20 cellular contexts compared by ENCODE assay signal in the genomic region with DNA sequence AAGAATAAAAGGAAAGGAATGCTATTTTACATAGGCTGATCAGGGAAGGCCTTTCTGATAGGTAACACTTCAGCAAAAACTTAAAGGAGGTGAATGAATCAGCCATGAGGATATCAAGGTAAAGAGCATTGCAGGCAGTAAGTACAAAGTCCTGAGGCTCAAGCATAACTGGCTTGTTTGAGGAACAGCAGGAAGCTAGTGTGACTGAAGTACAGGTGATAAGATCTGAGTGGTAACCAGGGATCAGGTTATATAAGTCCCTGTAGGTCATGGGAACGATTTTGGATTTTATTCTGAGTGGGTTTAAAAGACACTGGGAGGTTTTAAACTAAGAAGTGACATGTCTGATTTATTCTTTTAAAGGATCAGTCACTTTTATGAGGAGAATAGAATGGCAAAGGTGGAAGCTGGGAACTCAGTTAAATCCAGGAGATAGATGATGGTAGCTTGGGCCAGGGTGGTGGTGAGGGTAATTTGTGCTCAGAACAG. TPM values are rescaled to one million over a fixed set of nuclear protein-coding genes. Genes with fewer than 3 reads are reported as not detected.
DNase-seq lines count a peak whose midpoint lies in the region; TF ChIP-seq lines count a peak whose summit lies in the region.
"Had no signal": no experiment of that assay in that cellular context is flagged by ENCODE, and none has a peak within 500 bp of the region (broad histone marks: within the 10 kb centered on the region; RNA-seq: fewer than 3 reads in every experiment).

No MANE protein-coding gene starts in this region.

- H3K27ac ChIP-seq in hepatocyte (peak overlapping the region; percentile 94), ascending aorta (no peak overlapping the region)
- H3K27ac ChIP-seq: body of pancreas, upper lobe of right lung had no signal

- no peaks in the 10 kb centered on the region for H3K27me3 Mint-ChIP-seq in progenitor cell of endocrine pancreas
- H3K27me3 Mint-ChIP-seq: activated naive CD4-positive, alpha-beta T cell treated with anti-CD3 and anti-CD28 coated beads, Interleukin-2, amount 50 U/mL, for 24 hours; activated T-cell treated with anti-CD3 and anti-CD28 coated beads, Interleukin-2, amount 50 U/mL, for 24 hours had no signal

- no peaks in the 10 kb centered on the region for H3K9me2 ChIP-seq in hepatocyte (replicated peaks; ENCODE audit: insufficient read depth)

- H3K9me3 Mint-ChIP-seq in progenitor cell of endocrine pancreas (ENCODE audit: low read depth), result peaks cover 5% of the 10 kb centered on the region
- H3K9me3 Mint-ChIP-seq: activated naive CD4-positive, alpha-beta T cell treated with anti-CD3 and anti-CD28 coated beads, Interleukin-2, amount 50 U/mL, for 24 hours; activated T-cell treated with anti-CD3 and anti-CD28 coated beads, Interleukin-2, amount 50 U/mL, for 24 hours had no signal

- no peak overlapping the region for H3K4me3 ChIP-seq in hepatocyte
- no peak overlapping the region for H3K4me3 ChIP-seq in BE2C (ENCODE audit: low read depth, low read length)
- H3K4me3 ChIP-seq in ascending aorta, result no peak overlapping the region
- H3K4me3 ChIP-seq: body of pancreas, upper lobe of right lung had no signal

- no peak overlapping the region for H3K4me3 Mint-ChIP-seq in progenitor cell of endocrine pancreas (ENCODE audit: low read depth)
- H3K4me3 Mint-ChIP-seq: activated naive CD4-positive, alpha-beta T cell treated with anti-CD3 and anti-CD28 coated beads, Interleukin-2, amount 50 U/mL, for 24 hours; activated T-cell treated with anti-CD3 and anti-CD28 coated beads, Interleukin-2, amount 50 U/mL, for 24 hours; CD14-positive monocyte had no signal

- H4K20me1 ChIP-seq in hepatocyte (ENCODE audit: insufficient read depth, poor library complexity, severe bottlenecking), result no peaks in the 10 kb centered on the region

- H3K27me3 ChIP-seq in hepatocyte, result no peaks in the 10 kb centered on the region
- no peaks in the 10 kb centered on the region for H3K27me3 ChIP-seq in BE2C
- H3K27me3 ChIP-seq in ascending aorta, result no peaks in the 10 kb centered on the region
- H3K27me3 ChIP-seq: body of pancreas, upper lobe of right lung had no signal

- peak overlapping the region; percentile 47 for H3K4me2 ChIP-seq in hepatocyte

- TF ChIP-seq CTCF in hepatocyte (IDR thresholded peaks at IDR 0.05; ENCODE audit: poor library complexity) (no peak), progenitor cell of endocrine pancreas (IDR thresholded peaks at IDR 0.05; ENCODE audit: unreplicated experiment) (no peak), BE2C (IDR thresholded peaks at IDR 0.05; ENCODE audit: low read depth, low read length) (no peak), ascending aorta (IDR thresholded peaks at IDR 0.05) (no peak)

- no peaks in the 10 kb centered on the region for H3K79me2 ChIP-seq in hepatocyte

- H3K9me3 ChIP-seq in hepatocyte (ENCODE audit: low read depth) (no peaks in the 10 kb centered on the region), BE2C (no peaks in the 10 kb centered on the region), ascending aorta (no peaks in the 10 kb centered on the region)
- H3K9me3 ChIP-seq: body of pancreas, upper lobe of right lung had no signal

- 0% methylated on average over 1 of the region's 1 CpG for WGBS in hepatocyte (ENCODE audit: low lambda C conversion rate, missing lambda C conversion rate)

- H3K36me3 ChIP-seq in hepatocyte (replicated peaks; ENCODE audit: insufficient read depth, low read depth) (no peaks in the 10 kb centered on the region), BE2C (no peaks in the 10 kb centered on the region), ascending aorta (no peaks in the 10 kb centered on the region)
- H3K36me3 ChIP-seq: upper lobe of right lung had no signal

- no peaks in the 10 kb centered on the region for H3K36me3 Mint-ChIP-seq in progenitor cell of endocrine pancreas (ENCODE audit: insufficient read depth)
- H3K36me3 Mint-ChIP-seq: activated naive CD4-positive, alpha-beta T cell treated with anti-CD3 and anti-CD28 coated beads, Interleukin-2, amount 50 U/mL, for 24 hours; CD14-positive monocyte had no signal

- H3K4me1 Mint-ChIP-seq in progenitor cell of endocrine pancreas (ENCODE audit: low read depth), result peaks cover 7% of the 10 kb centered on the region

- peak overlapping the region; percentile 91 for H3K27ac Mint-ChIP-seq in progenitor cell of endocrine pancreas
- H3K27ac Mint-ChIP-seq: activated naive CD4-positive, alpha-beta T cell treated with anti-CD3 and anti-CD28 coated beads, Interleukin-2, amount 50 U/mL, for 24 hours; activated T-cell treated with anti-CD3 and anti-CD28 coated beads, Interleukin-2, amount 50 U/mL, for 24 hours; CD14-positive monocyte had no signal

- no peak overlapping the region for H2AFZ ChIP-seq in hepatocyte

- H3K4me1 ChIP-seq in hepatocyte (ENCODE audit: insufficient read depth) (peaks cover 4% of the 10 kb centered on the region), BE2C (no peaks in the 10 kb centered on the region), ascending aorta (no peaks in the 10 kb centered on the region)
- H3K4me1 ChIP-seq: body of pancreas, upper lobe of right lung had no signal

- DNase-seq in NCI-H1417 (lab: John Stamatoyannopoulos, UW), result peak in 2 of 3 experiments; percentile 22 to 65
- no peak for DNase-seq in NCI-H1417 treated with DMSO at 0.1 percent for 48 hours (lab: John Stamatoyannopoulos, UW)
- peak; percentile 38 for DNase-seq in NCI-H187 treated with DMSO at 0.1 percent for 48 hours (lab: John Stamatoyannopoulos, UW)
- DNase-seq in hepatocyte (ENCODE audit: low spot score), result peak; percentile 44
- DNase-seq in progenitor cell of endocrine pancreas (ENCODE audit: low spot score, unreplicated experiment), result no peak
- DNase-seq in BE2C, result no peak
- no peak for DNase-seq in stimulated activated CD4-positive, alpha-beta T cell treated with anti-CD3 and anti-CD28 coated beads, Interleukin-4, amount 100 ng/mL, for 4 hours
- no peak for DNase-seq in ascending aorta (ENCODE audit: low spot score in 2 of 2)
- DNase-seq: 8988T; activated T-cell treated with anti-CD3 and anti-CD28 coated beads, Interleukin-2, amount 50 U/mL, for 24 hours; cortex of kidney; glutamatergic neuron; NCI-H1048; NCI-H345; occipital lobe; T1000; upper lobe of right lung had no signal

- intact Hi-C loops in ascending aorta (cut with DNase I), result no loop called here

RNA-seq across cellular contexts. Expression of gene THOC2, which starts 47.1 kb away (rescaled TPM):
- total RNA-seq in hepatocyte (95.6 and 106 TPM in 2 replicates), progenitor cell of endocrine pancreas (116 and 118 TPM in 2 replicates), ascending aorta (33.5 TPM)
- polyA plus RNA-seq in hepatocyte, result 66.0 and 87.5 TPM in 2 replicates
- 26.2 TPM for polyA plus RNA-seq in BE2C (2012; ENCODE audit: insufficient read depth, insufficient read length, low read depth)

Comparison
In these comparisons a context has a peak if more than half of its experiments do, and no peak if none do; other contexts are left out.
1. DNase-seq: peak in NCI-H1417 (2 of 3), NCI-H187 treated with DMSO at 0.1 percent for 48 hours (single experiment) and hepatocyte (single experiment); none in NCI-H1417 treated with DMSO at 0.1 percent for 48 hours (single experiment), progenitor cell of endocrine pancreas (single experiment), BE2C (single experiment), stimulated activated CD4-positive, alpha-beta T cell treated with anti-CD3 and anti-CD28 coated beads, Interleukin-4, amount 100 ng/mL, for 4 hours (0 of 2) and ascending aorta (0 of 2).